ENCODE assay signal across 21 cellular contexts in the genomic region with DNA sequence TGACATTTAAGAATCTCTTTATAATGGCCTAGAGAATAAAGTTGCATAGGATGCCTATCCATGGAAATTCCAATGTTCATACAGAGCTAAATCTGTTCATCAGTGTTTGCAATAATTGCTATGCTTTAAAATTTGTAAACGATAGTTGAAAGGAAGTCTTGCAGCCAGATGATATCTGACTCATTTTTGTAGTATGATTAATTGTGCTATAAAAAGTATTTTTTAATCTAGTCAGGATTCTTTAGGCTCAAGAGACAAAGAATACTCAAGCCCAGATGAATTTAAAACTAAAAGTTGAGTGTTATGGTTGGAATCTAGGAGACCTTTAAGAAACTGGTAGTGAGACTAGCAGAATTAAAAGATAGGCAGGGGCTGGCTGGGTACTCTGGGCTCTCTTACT. TPM values are rescaled to one million over a fixed set of nuclear protein-coding genes. Genes with fewer than 3 reads are reported as not detected.
A peak's percentile ranks its signal among the peaks of the same experiment; 100 is the strongest.
DNase-seq lines count a peak whose midpoint lies in the region; ATAC-seq and TF ChIP-seq lines count a peak whose summit lies in the region.
"Had no signal": no experiment of that assay in that cellular context is flagged by ENCODE, and none has a peak within 500 bp of the region (broad histone marks: within the 10 kb centered on the region; RNA-seq: fewer than 3 reads in every experiment).

No MANE protein-coding gene starts in this region.

- H3K27ac Mint-ChIP-seq in MCF 10A (ENCODE audit: low read depth, unreplicated experiment), result no peak overlapping the region
- no peak overlapping the region for H3K27ac Mint-ChIP-seq in activated T-cell treated with anti-CD3 and anti-CD28 coated beads, Interleukin-2, amount 50 U/mL, for 72 hours
- H3K27ac Mint-ChIP-seq: activated CD4-positive, alpha-beta T cell treated with anti-CD3 and anti-CD28 coated beads for 36 hours; CD4-positive, CD25-positive, alpha-beta regulatory T cell; IgD-negative memory B cell had no signal

- H3K4me3 ChIP-seq in breast epithelium (peak overlapping the region in 1 of 3 donors; percentile 41), fibroblast of mammary gland (ENCODE audit: control insufficient read depth, low read depth, low read length) (no peak overlapping the region), vagina (no peak overlapping the region)
- H3K4me3 ChIP-seq: esophagus muscularis mucosa, upper lobe of left lung had no signal

- H3K36me3 ChIP-seq in breast epithelium, result no peaks in the 10 kb centered on the region
- no peaks in the 10 kb centered on the region for H3K36me3 ChIP-seq in vagina
- H3K36me3 ChIP-seq: esophagus muscularis mucosa, upper lobe of left lung had no signal

- H3K27me3 ChIP-seq in breast epithelium (no peaks in the 10 kb centered on the region), vagina (no peaks in the 10 kb centered on the region)
- H3K27me3 ChIP-seq: esophagus muscularis mucosa, upper lobe of left lung had no signal

- DNase-seq in MCF 10A (ENCODE audit: unreplicated experiment) (peak; percentile 30), breast epithelium (ENCODE audit: low spot score in 2 of 2) (no peak), amniotic epithelial cell (ENCODE audit: low read depth) (peak; percentile 41), fibroblast of mammary gland (ENCODE audit: low read depth) (peak; percentile 57), vagina (ENCODE audit: extremely low spot score in 2 of 2) (no peak), SKM-1 (lab: John Stamatoyannopoulos, UW; ENCODE audit: unreplicated experiment) (no peak)
- no peak for DNase-seq in activated T-cell treated with anti-CD3 and anti-CD28 coated beads, Interleukin-2, amount 50 U/mL, for 72 hours
- DNase-seq: activated CD4-positive, alpha-beta T cell treated with anti-CD3 and anti-CD28 coated beads for 36 hours; activated CD8-positive, alpha-beta memory T cell treated with anti-CD3 and anti-CD28 coated beads, Interleukin-2, amount 50 U/mL, for 4 hours; CD4-positive, CD25-positive, alpha-beta regulatory T cell; MV-4-11; NCI-H2081 treated with DMSO at 0.1 percent for 48 hours; NCI-H526 treated with DMSO at 0.1 percent for 48 hours; stimulated activated naive CD8-positive, alpha-beta T cell treated with anti-CD3 and anti-CD28 coated beads, Interleukin-15, Interleukin-2, amounts not matched to agents 100 U/mL and 50 U/mL, for 24 hours; upper lobe of left lung had no signal

- H3K27me3 Mint-ChIP-seq in MCF 10A (ENCODE audit: insufficient read depth, unreplicated experiment), result no peaks in the 10 kb centered on the region
- H3K27me3 Mint-ChIP-seq in activated T-cell treated with anti-CD3 and anti-CD28 coated beads, Interleukin-2, amount 50 U/mL, for 72 hours (ENCODE audit: low read depth), result no peaks in the 10 kb centered on the region
- H3K27me3 Mint-ChIP-seq: activated CD4-positive, alpha-beta T cell treated with anti-CD3 and anti-CD28 coated beads for 36 hours; IgD-negative memory B cell had no signal

- H3K4me1 ChIP-seq in breast epithelium (no peaks in the 10 kb centered on the region), vagina (peaks cover 36% of the 10 kb centered on the region)
- H3K4me1 ChIP-seq: upper lobe of left lung had no signal

- no peak for TF ChIP-seq POLR2A in breast epithelium (IDR thresholded peaks at IDR 0.05)
- no peak for TF ChIP-seq POLR2A in vagina (IDR thresholded peaks at IDR 0.05)

- H3K27ac ChIP-seq in breast epithelium, result no peak overlapping the region
- peak overlapping the region; percentile 3 for H3K27ac ChIP-seq in vagina
- H3K27ac ChIP-seq: 22Rv1, esophagus muscularis mucosa, upper lobe of left lung had no signal

- H3K9me3 ChIP-seq in breast epithelium, result no peaks in the 10 kb centered on the region
- H3K9me3 ChIP-seq in vagina, result no peaks in the 10 kb centered on the region
- H3K9me3 ChIP-seq: esophagus muscularis mucosa, upper lobe of left lung had no signal

- POLR2A ChIA-PET in MCF 10A (lab: Yijun Ruan, JAX), result interaction anchor here (0.6 kb wide), 2 partner anchors 225 to 521 kb away, joined by 3 to 4 read pairs; no protein-coding TSS in a partner anchor

- TF ChIP-seq CTCF in MCF 10A (IDR thresholded peaks at IDR 0.05; ENCODE audit: unreplicated experiment), result no peak
- no peak for TF ChIP-seq CTCF in breast epithelium (IDR thresholded peaks at IDR 0.05)
- no peak for TF ChIP-seq CTCF in fibroblast of mammary gland (conservative IDR thresholded peaks at IDR 0.05; ENCODE audit: control insufficient read depth, insufficient read depth, low read depth, low read length)
- no peak for TF ChIP-seq CTCF in vagina (IDR thresholded peaks at IDR 0.05)

- H3K4me3 Mint-ChIP-seq in MCF 10A (ENCODE audit: unreplicated experiment), result no peak overlapping the region
- no peak overlapping the region for H3K4me3 Mint-ChIP-seq in activated T-cell treated with anti-CD3 and anti-CD28 coated beads, Interleukin-2, amount 50 U/mL, for 72 hours
- H3K4me3 Mint-ChIP-seq: activated CD4-positive, alpha-beta T cell treated with anti-CD3 and anti-CD28 coated beads for 36 hours; CD4-positive, CD25-positive, alpha-beta regulatory T cell; IgD-negative memory B cell; neural crest cell had no signal

- ATAC-seq in HG02840 (IDR thresholded peaks at IDR 0.05; ENCODE audit: low FRiP score, unreplicated experiment), result no peak
- ATAC-seq in activated T-cell treated with anti-CD3 and anti-CD28 coated beads, Interleukin-2, amount 50 U/mL, for 72 hours (replicated peaks in 1 of 2), result no peak
- ATAC-seq: activated CD4-positive, alpha-beta T cell treated with anti-CD3 and anti-CD28 coated beads for 36 hours; stimulated activated naive CD8-positive, alpha-beta T cell treated with anti-CD3 and anti-CD28 coated beads, Interleukin-15, Interleukin-2, amounts not matched to agents 100 U/mL and 50 U/mL, for 24 hours had no signal

- H3K9me3 Mint-ChIP-seq in MCF 10A (ENCODE audit: unreplicated experiment), result no peaks in the 10 kb centered on the region
- H3K9me3 Mint-ChIP-seq in activated T-cell treated with anti-CD3 and anti-CD28 coated beads, Interleukin-2, amount 50 U/mL, for 72 hours, result no peaks in the 10 kb centered on the region
- H3K9me3 Mint-ChIP-seq: CD4-positive, CD25-positive, alpha-beta regulatory T cell; IgD-negative memory B cell; neural crest cell had no signal

- intact Hi-C loops in MCF 10A (cut with micrococcal nuclease) (loop anchor here (10.0 kb wide), 1 partner anchor 101 kb away; no protein-coding TSS in a partner anchor), breast epithelium (cut with DNase I; ENCODE audit: low total_unique reads) (no loop called here), vagina (cut with DNase I) (no loop called here)

- BruUV-seq in MCF 10A (replicated peaks; lab: Mats Ljungman, UMichigan), result no TSS peak

- H3K4me1 Mint-ChIP-seq in MCF 10A (ENCODE audit: insufficient read depth, unreplicated experiment), result peaks cover 40% of the 10 kb centered on the region
- peaks cover 12% of the 10 kb centered on the region for H3K4me1 Mint-ChIP-seq in activated T-cell treated with anti-CD3 and anti-CD28 coated beads, Interleukin-2, amount 50 U/mL, for 72 hours (ENCODE audit: low read depth)
- H3K4me1 Mint-ChIP-seq: IgD-negative memory B cell, neural crest cell had no signal

- H3K36me3 Mint-ChIP-seq in MCF 10A (ENCODE audit: insufficient read depth, unreplicated experiment), result no peaks in the 10 kb centered on the region
- no peaks in the 10 kb centered on the region for H3K36me3 Mint-ChIP-seq in activated T-cell treated with anti-CD3 and anti-CD28 coated beads, Interleukin-2, amount 50 U/mL, for 72 hours (ENCODE audit: insufficient read depth in 2 of 2)
- H3K36me3 Mint-ChIP-seq: CD4-positive, CD25-positive, alpha-beta regulatory T cell; IgD-negative memory B cell had no signal

- CTCF ChIA-PET in MCF 10A (lab: Yijun Ruan, JAX), result no interaction called here

RNA-seq across cellular contexts. Expression of gene SUCNR1, which starts 50.5 kb away (rescaled TPM):
- not detected in 2 replicates for total RNA-seq in MCF 10A (2022)
- total RNA-seq in breast epithelium, result 1 to 10 TPM in 2 of 3 donors, under 1 TPM in 1; 0.33 to 1.6 (median 1.3) TPM
- total RNA-seq in vagina, result 0.49 TPM
- total RNA-seq in activated T-cell treated with anti-CD3 and anti-CD28 coated beads, Interleukin-2, amount 50 U/mL, for 72 hours, result under 1 TPM in 1 of 2 donors, not detected in 1; 0.05 TPM
- total RNA-seq: activated CD4-positive, alpha-beta T cell treated with anti-CD3 and anti-CD28 coated beads for 36 hours; dermis microvascular lymphatic vessel endothelial cell; neural crest cell had no signal

Comparison
In these comparisons a context has a peak if more than half of its experiments do, and no peak if none do; other contexts are left out.
1. DNase-seq: peak in MCF 10A (single experiment), amniotic epithelial cell (single experiment) and fibroblast of mammary gland (single experiment); none in breast epithelium (0 of 2), vagina (0 of 2), activated T-cell treated with anti-CD3 and anti-CD28 coated beads, Interleukin-2, amount 50 U/mL, for 72 hours (0 of 2) and SKM-1 (single experiment).